Comparison of ENCODE assay signal across 8 cellular contexts in genomic region chr2:69641887-69642708, GRCh38. TPM values are rescaled to one million over a fixed set of nuclear protein-coding genes. Genes with fewer than 3 reads are reported as not detected.
DNase-seq lines count a peak whose midpoint lies in the region; ATAC-seq and TF ChIP-seq lines count a peak whose summit lies in the region.

No MANE protein-coding gene starts in this region.

- no peak for ATAC-seq in SK-N-SH treated with all-trans-retinoic acid at 6 μM for 48 hours
- no peak for ATAC-seq in psoas muscle
- no peak for ATAC-seq in GM21528 (IDR thresholded peaks at IDR 0.05; ENCODE audit: low FRiP score, unreplicated experiment)

- TF ChIP-seq CTCF in psoas muscle (IDR thresholded peaks at IDR 0.05) = no peak

- intact Hi-C loops in psoas muscle (cut with DNase I) = loop anchor here (5.0 kb wide), 5 partner anchors 40 to 80 kb away; no protein-coding TSS in a partner anchor
- intact Hi-C loops in posterior cingulate gyrus (cut with DNase I) = loop anchor here (10.0 kb wide), 3 partner anchors 73 to 257 kb away; partner anchors contain the start of genes GFPT1 and GMCL1

- peak overlapping the region; percentile 97 for H3K27ac ChIP-seq in psoas muscle

- H3K4me3 ChIP-seq in psoas muscle = peak overlapping the region; percentile 99

- H3K4me1 ChIP-seq in psoas muscle = peaks cover 50% of the 10 kb centered on the region

- DNase-seq in G401 (ENCODE audit: low spot score) (peak; percentile 44), fibroblast of peridontal ligament (ENCODE audit: extremely low read depth) (peak; percentile 23), psoas muscle (no peak), globus pallidus (ENCODE audit: low spot score) (no peak), posterior cingulate gyrus (no peak), ecto neural progenitor cell (ENCODE audit: low spot score) (no peak)

- in situ Hi-C loops in G401 (cut with HindIII; ENCODE audit: low sequenced_read_pairs) = no loop called here

- no peaks in the 10 kb centered on the region for H3K36me3 ChIP-seq in psoas muscle (ENCODE audit: insufficient read depth in 1 of 2, low read depth in 1 of 2)

- H3K9me3 ChIP-seq in psoas muscle = no peaks in the 10 kb centered on the region

- 16 to 23% (median 17%) methylated on average over 12 of the region's 12 CpGs for WGBS in psoas muscle, 3 donors

- no peaks in the 10 kb centered on the region for H3K27me3 ChIP-seq in psoas muscle (ENCODE audit: insufficient read depth in 3 of 3, low read length in 2 of 3)

TF ChIP-seq in SK-N-SH treated with all-trans-retinoic acid at 6 μM for 48 hours, 23 proteins besides CTCF, POLR2A, EP300 and RAD21:
- 0 out of 2 replicates have a peak, but pooled peaks have one; percentile 28 for TF ChIP-seq ESRRG (CRISPR knock-in tag; IDR thresholded peaks at IDR 0.05)
- TF ChIP-seq SNAI2 (CRISPR knock-in tag; IDR thresholded peaks at IDR 0.05) = no peak

RNA-seq across cellular contexts. Expression of gene AAK1, which starts 1.4 kb away (rescaled TPM):
- total RNA-seq in G401 (2014; rRNA removed; shearing (Covaris generic)) = 5.6 and 19.6 TPM in 2 replicates
- total RNA-seq in psoas muscle = 10 to 100 TPM; 52.5 to 95.2 (median 65.0) TPM
- 10 to 100 TPM in 2 of 3 donors, 1 to 10 TPM in 1; 7.8 to 21.9 (median 14.7) TPM for polyA plus RNA-seq in psoas muscle

Comparison
In these comparisons a context has a peak if more than half of its experiments do, and no peak if none do; other contexts are left out.
1. DNase-seq: peak in G401 (single experiment) and fibroblast of peridontal ligament (single experiment); none in psoas muscle (0 of 2), globus pallidus (single experiment), posterior cingulate gyrus (0 of 10) and ecto neural progenitor cell (single experiment).